Comparison of ENCODE assay signal across 10 cellular contexts in the genomic region with DNA sequence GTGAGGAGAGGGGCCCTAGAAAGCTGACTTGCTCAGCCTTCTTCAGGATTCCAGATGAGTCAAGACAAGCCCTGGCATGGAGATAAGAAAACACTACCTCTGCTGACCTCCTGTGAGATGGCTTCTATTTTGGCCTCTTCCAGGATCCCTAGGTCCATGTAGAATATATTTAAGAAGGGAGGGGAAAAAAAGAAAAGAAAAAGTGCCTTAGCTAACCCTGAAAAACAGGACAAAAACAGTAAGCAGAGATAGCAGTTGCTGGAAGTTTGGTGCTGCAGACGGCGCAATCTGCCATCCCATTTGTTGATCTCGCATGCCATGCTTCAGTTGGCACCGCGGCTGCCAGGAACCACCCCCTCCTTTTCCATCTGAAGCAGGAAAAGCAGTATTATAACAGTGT.
A peak's percentile ranks its signal among the peaks of the same experiment; 100 is the strongest.
DNase-seq lines count a peak whose midpoint lies in the region.
"Had no signal": no experiment of that assay in that cellular context is flagged by ENCODE, and none has a peak within 500 bp of the region (broad histone marks: within the 10 kb centered on the region; RNA-seq: fewer than 3 reads in every experiment).

No MANE protein-coding gene starts in this region.

- H3K9me3 ChIP-seq in esophagus (ENCODE audit: control insufficient read depth in 2 of 2, insufficient read depth in 1 of 2, low read depth in 1 of 2, low read length in 1 of 2) = no peaks in the 10 kb centered on the region
- no peaks in the 10 kb centered on the region for H3K9me3 ChIP-seq in mucosa of stomach (ENCODE audit: control insufficient read depth, low read length)

- DNase-seq in DMS153 (lab: John Stamatoyannopoulos, UW) (peak; percentile 18), DMS153 treated with DMSO at 0.1 percent for 48 hours (lab: John Stamatoyannopoulos, UW; ENCODE audit: unreplicated experiment) (no peak), SK-N-DZ (ENCODE audit: low spot score) (no peak), SIG-M5 treated with dmso at 0.1 percent for 504 hours (lab: John Stamatoyannopoulos, UW; ENCODE audit: unreplicated experiment) (no peak), activated gamma-delta T cell treated with Interleukin-2 at 50 U/mL for 16 hours (no peak)
- DNase-seq: activated CD4-positive, alpha-beta T cell treated with anti-CD3 and anti-CD28 coated beads for 1 hour had no signal

- H3K27ac ChIP-seq in esophagus (ENCODE audit: low read depth in 2 of 2, low read length in 1 of 2) = peak overlapping the region; percentile 56 to 78
- H3K27ac ChIP-seq in urinary bladder (ENCODE audit: low read depth) = peak overlapping the region; percentile 42
- H3K27ac ChIP-seq: 22Rv1 had no signal

- peaks cover 6 to 23% of the 10 kb centered on the region in 2 donors for H3K4me1 ChIP-seq in esophagus (ENCODE audit: control insufficient read depth in 2 of 2, insufficient read depth in 2 of 2, low read length in 1 of 2)
- H3K4me1 ChIP-seq in mucosa of stomach (ENCODE audit: control insufficient read depth, insufficient read depth, low read length) = peaks cover 38% of the 10 kb centered on the region
- H3K4me1 ChIP-seq in urinary bladder (ENCODE audit: insufficient read depth) = peaks cover 3% of the 10 kb centered on the region

- H3K4me3 ChIP-seq in esophagus (ENCODE audit: low read depth in 1 of 2, low read length in 2 of 2) (no peak overlapping the region), mucosa of stomach (ENCODE audit: low read length) (no peak overlapping the region), urinary bladder (ENCODE audit: low read depth, low read length) (no peak overlapping the region)

- H3K27me3 ChIP-seq in esophagus (ENCODE audit: control insufficient read depth in 1 of 2, insufficient read depth in 2 of 2, low read length in 2 of 2) (no peaks in the 10 kb centered on the region), mucosa of stomach (ENCODE audit: control insufficient read depth, insufficient read depth, low read length) (no peaks in the 10 kb centered on the region)

- H3K36me3 ChIP-seq in esophagus (ENCODE audit: control insufficient read depth in 2 of 2, insufficient read depth in 2 of 2, low read length in 1 of 2) = no peaks in the 10 kb centered on the region
- H3K36me3 ChIP-seq in mucosa of stomach (ENCODE audit: control insufficient read depth, insufficient read depth, low read length) = no peaks in the 10 kb centered on the region
- H3K36me3 ChIP-seq in urinary bladder (ENCODE audit: insufficient read depth) = no peaks in the 10 kb centered on the region

- WGBS in esophagus, 2 donors = 29 to 42% methylated on average over 5 of the region's 5 CpGs
- WGBS in urinary bladder = 42% methylated on average over 5 of the region's 5 CpGs

- H3K9ac ChIP-seq in mucosa of stomach (ENCODE audit: low read length) = peak overlapping the region; percentile 3
